12 cellular contexts compared by ENCODE assay signal in genomic region chr9:69073103-69073502, GRCh38. TPM values are rescaled to one million over a fixed set of nuclear protein-coding genes. Genes with fewer than 3 reads are reported as not detected.
"Had no signal": no experiment of that assay in that cellular context is flagged by ENCODE, and none has a peak within 500 bp of the region (broad histone marks: within the 10 kb centered on the region; RNA-seq: fewer than 3 reads in every experiment).

No MANE protein-coding gene starts in this region.

- H3K27ac Mint-ChIP-seq: HFFc6 had no signal

- FAIRE-seq: H1, H54 had no signal

- H3K9me3 ChIP-seq: HAP-1 had no signal

- ATAC-seq: GM23338, HCT116 had no signal

- H3K27ac ChIP-seq: GM23248 had no signal

- H3K9me3 Mint-ChIP-seq: GM23338, H9, HFFc6 had no signal

- H3K4me3 ChIP-seq: GM23248, GM23338, HAP-1 had no signal

- H3K4me1 ChIP-seq: HAP-1 had no signal

- DNase-seq: GM23248, GOT3, H7, H9, HCEC 1CT, HFFc6 had no signal

- H3K4me1 Mint-ChIP-seq: GM23338, H9 had no signal

- H3K4me3 Mint-ChIP-seq: GM23338, H9, HFFc6 had no signal

RNA-seq across cellular contexts. Expression of gene PRKACG, which starts 59.2 kb away (rescaled TPM):
- total RNA-seq: GM23248, GM23338, H1, H4, H7, H9, HFFc6 had no signal
